In genomic region chr3:109356442-109357155, GRCh38 we compare ENCODE assay signal across 20 cellular contexts. TPM values are rescaled to one million over a fixed set of nuclear protein-coding genes. Genes with fewer than 3 reads are reported as not detected.
"Had no signal": no experiment of that assay in that cellular context is flagged by ENCODE, and none has a peak within 500 bp of the region (broad histone marks: within the 10 kb centered on the region; RNA-seq: fewer than 3 reads in every experiment).

No MANE protein-coding gene starts in this region.

- H3K4me3 Mint-ChIP-seq: activated CD4-positive, alpha-beta memory T cell treated with anti-CD3 and anti-CD28 coated beads for 36 hours; activated naive CD8-positive, alpha-beta T cell; naive thymus-derived CD8-positive, alpha-beta T cell; stimulated activated naive CD8-positive, alpha-beta T cell treated with anti-CD3 and anti-CD28 coated beads, Interleukin-15, Interleukin-2, amounts not matched to agents 100 ng/mL and 50 ng/mL, for 24 hours had no signal

- H3K27ac Mint-ChIP-seq: activated CD4-positive, alpha-beta memory T cell treated with anti-CD3 and anti-CD28 coated beads for 36 hours; activated naive CD8-positive, alpha-beta T cell; naive thymus-derived CD8-positive, alpha-beta T cell; stimulated activated naive CD8-positive, alpha-beta T cell treated with anti-CD3 and anti-CD28 coated beads, Interleukin-15, Interleukin-2, amounts not matched to agents 100 ng/mL and 50 ng/mL, for 24 hours had no signal

- H3K4me1 Mint-ChIP-seq: naive thymus-derived CD8-positive, alpha-beta T cell had no signal

- H3K27me3 Mint-ChIP-seq: activated CD4-positive, alpha-beta memory T cell treated with anti-CD3 and anti-CD28 coated beads for 36 hours; stimulated activated naive CD8-positive, alpha-beta T cell treated with anti-CD3 and anti-CD28 coated beads, Interleukin-15, Interleukin-2, amounts not matched to agents 100 ng/mL and 50 ng/mL, for 24 hours had no signal

- H3K9me3 ChIP-seq: mucosa of descending colon, pancreas, upper lobe of left lung had no signal

- H3K27me3 ChIP-seq: pancreas, upper lobe of left lung had no signal

- H3K9me3 Mint-ChIP-seq: activated CD4-positive, alpha-beta memory T cell treated with anti-CD3 and anti-CD28 coated beads for 36 hours; naive thymus-derived CD8-positive, alpha-beta T cell; stimulated activated naive CD8-positive, alpha-beta T cell treated with anti-CD3 and anti-CD28 coated beads, Interleukin-15, Interleukin-2, amounts not matched to agents 100 ng/mL and 50 ng/mL, for 24 hours had no signal

- H3K36me3 ChIP-seq: pancreas, upper lobe of left lung had no signal

- H3K36me3 Mint-ChIP-seq: activated CD4-positive, alpha-beta memory T cell treated with anti-CD3 and anti-CD28 coated beads for 36 hours; activated naive CD8-positive, alpha-beta T cell; naive thymus-derived CD8-positive, alpha-beta T cell had no signal

- H3K4me3 ChIP-seq: mucosa of descending colon, pancreas, upper lobe of left lung had no signal

- H3K27ac ChIP-seq: pancreas, upper lobe of left lung had no signal

- DNase-seq: activated CD4-positive, alpha-beta memory T cell treated with anti-CD3 and anti-CD28 coated beads for 36 hours; activated gamma-delta T cell; activated T-cell treated with anti-CD3 and anti-CD28 coated beads, Interleukin-2, amount 50 U/mL, for 48 hours; foreskin melanocyte; head of caudate nucleus; mucosa of descending colon; naive thymus-derived CD8-positive, alpha-beta T cell; pancreas; stimulated activated CD4-positive, alpha-beta T cell treated with anti-CD3 and anti-CD28 coated beads, Interleukin-15, amount 100 ng/mL, for 24 hours; stimulated activated CD4-positive, alpha-beta T cell treated with anti-CD3 and anti-CD28 coated beads, Interleukin-4, amount 100 ng/mL, for 24 hours; T-helper 9 cell; upper lobe of left lung had no signal

- H3K4me1 ChIP-seq: pancreas, upper lobe of left lung had no signal

- ATAC-seq: mucosa of descending colon; naive thymus-derived CD8-positive, alpha-beta T cell; pancreas had no signal

RNA-seq across cellular contexts. Expression of gene DPPA4, which starts 19.3 kb away (rescaled TPM):
- total RNA-seq: activated CD4-positive, alpha-beta memory T cell treated with anti-CD3 and anti-CD28 coated beads for 36 hours; dermis microvascular lymphatic vessel endothelial cell; endothelial cell of umbilical vein; lung microvascular endothelial cell; mucosa of descending colon had no signal
- polyA plus RNA-seq: pancreas had no signal

RNA-seq across cellular contexts. Expression of gene DPPA2, which starts 40.3 kb away (rescaled TPM):
- total RNA-seq: activated CD4-positive, alpha-beta memory T cell treated with anti-CD3 and anti-CD28 coated beads for 36 hours; chondrocyte; dermis microvascular lymphatic vessel endothelial cell; endothelial cell of umbilical vein; lung microvascular endothelial cell; mucosa of descending colon; naive thymus-derived CD8-positive, alpha-beta T cell; pancreas; skeletal muscle tissue; temporal lobe; upper lobe of left lung had no signal
- polyA plus RNA-seq: endothelial cell of umbilical vein; naive thymus-derived CD8-positive, alpha-beta T cell; pancreas had no signal
